ENCODE assay signal across 16 cellular contexts in the genomic region with DNA sequence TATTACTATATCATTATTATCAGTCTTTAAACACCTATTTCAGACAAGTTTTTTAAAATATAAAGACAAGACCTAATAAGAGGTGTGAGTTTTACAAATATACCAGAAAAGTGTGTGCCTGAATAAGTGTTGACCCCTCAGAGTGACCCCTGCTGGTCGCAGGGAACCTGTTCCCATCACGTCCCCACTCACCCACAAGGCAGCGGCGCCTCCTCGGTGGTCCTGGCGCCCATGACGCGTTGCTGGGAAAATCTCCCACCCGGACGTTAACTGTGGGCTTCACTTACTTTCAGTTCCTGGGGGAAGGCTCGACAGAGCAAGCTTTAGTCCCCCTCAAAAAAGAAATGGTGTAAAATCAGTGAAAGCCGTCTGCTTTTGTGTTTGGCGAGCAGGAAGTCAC.
"Had no signal": no experiment of that assay in that cellular context is flagged by ENCODE, and none has a peak within 500 bp of the region (broad histone marks: within the 10 kb centered on the region; RNA-seq: fewer than 3 reads in every experiment).

No MANE protein-coding gene starts in this region.

- DNase-seq: activated CD4-positive, alpha-beta T cell treated with anti-CD3 and anti-CD28 coated beads, Interleukin-2, amount 10 ng/mL, durations not matched to agents 7 days and 5 days; activated CD4-positive, CD25-positive, alpha-beta regulatory T cell; activated naive CD4-positive, alpha-beta T cell treated with anti-CD3 and anti-CD28 coated beads for 36 hours; activated T-cell treated with anti-CD3 and anti-CD28 coated beads for 4 hours; effector memory CD8-positive, alpha-beta T cell; erythroblast; midbrain; right cardiac atrium; T-helper 17 cell had no signal

- ATAC-seq: activated T-helper 17 cell treated with anti-CD3 and anti-CD28 coated beads, Interleukin-2, amount 50 U/mL, for 72 hours; effector memory CD8-positive, alpha-beta T cell; right cardiac atrium; stimulated activated memory B cell treated with anti-CD40 and anti-IgM and Interleukin-4, amounts not matched to agents 10 μg/mL and 1 μg/mL and 100 μg/mL, for 72 hours; T-helper 17 cell had no signal

- H3K27me3 ChIP-seq: tibial nerve had no signal

- H3K27ac ChIP-seq: neutrophil, tibial nerve had no signal

- H3K9me3 Mint-ChIP-seq: activated naive CD4-positive, alpha-beta T cell treated with anti-CD3 and anti-CD28 coated beads for 36 hours; activated T-helper 17 cell treated with anti-CD3 and anti-CD28 coated beads, Interleukin-2, amount 50 U/mL, for 72 hours; dendritic cell treated with granulocyte-macrophage colony-stimulating factor and Interleukin-4, amounts not matched to agents 40 ng/mL and 50 ng/mL, for 4 days; effector memory CD8-positive, alpha-beta T cell; stimulated activated memory B cell treated with anti-CD40 and anti-IgM and Interleukin-4, amounts not matched to agents 10 μg/mL and 1 μg/mL and 100 μg/mL, for 72 hours had no signal

- H3K36me3 ChIP-seq: neutrophil, tibial nerve had no signal

- H3K4me3 Mint-ChIP-seq: activated CD4-positive, alpha-beta T cell treated with anti-CD3 and anti-CD28 coated beads, Interleukin-2, amount 10 ng/mL, durations not matched to agents 7 days and 5 days; activated naive CD4-positive, alpha-beta T cell treated with anti-CD3 and anti-CD28 coated beads for 36 hours; activated T-helper 17 cell treated with anti-CD3 and anti-CD28 coated beads, Interleukin-2, amount 50 U/mL, for 72 hours; dendritic cell treated with granulocyte-macrophage colony-stimulating factor and Interleukin-4, amounts not matched to agents 40 ng/mL and 50 ng/mL, for 4 days; effector memory CD8-positive, alpha-beta T cell; stimulated activated memory B cell treated with anti-CD40 and anti-IgM and Interleukin-4, amounts not matched to agents 10 μg/mL and 1 μg/mL and 100 μg/mL, for 72 hours; T-helper 17 cell had no signal

- H3K27ac Mint-ChIP-seq: activated CD4-positive, alpha-beta T cell treated with anti-CD3 and anti-CD28 coated beads, Interleukin-2, amount 10 ng/mL, durations not matched to agents 7 days and 5 days; activated naive CD4-positive, alpha-beta T cell treated with anti-CD3 and anti-CD28 coated beads for 36 hours; activated T-helper 17 cell treated with anti-CD3 and anti-CD28 coated beads, Interleukin-2, amount 50 U/mL, for 72 hours; dendritic cell treated with granulocyte-macrophage colony-stimulating factor and Interleukin-4, amounts not matched to agents 40 ng/mL and 50 ng/mL, for 4 days; effector memory CD8-positive, alpha-beta T cell; stimulated activated memory B cell treated with anti-CD40 and anti-IgM and Interleukin-4, amounts not matched to agents 10 μg/mL and 1 μg/mL and 100 μg/mL, for 72 hours; T-helper 17 cell had no signal

- H3K4me2 ChIP-seq: smooth muscle cell had no signal

- H3K36me3 Mint-ChIP-seq: stimulated activated memory B cell treated with anti-CD40 and anti-IgM and Interleukin-4, amounts not matched to agents 10 μg/mL and 1 μg/mL and 100 μg/mL, for 72 hours had no signal

- H3K9me3 ChIP-seq: neutrophil, tibial nerve had no signal

- H3K4me3 ChIP-seq: lung, smooth muscle cell, tibial nerve had no signal
